1 cellular context compared by ENCODE assay signal in genomic region chr19:5330307-5330720, GRCh38.
A peak's percentile ranks its signal among the peaks of the same experiment; 100 is the strongest.
TF ChIP-seq lines count a peak whose summit lies in the region.

No MANE protein-coding gene starts in this region.

TF ChIP-seq in K562, 482 proteins besides CTCF, POLR2A, EP300 and RAD21 (continued from another document):
- no peak for TF ChIP-seq PKNOX1 (IDR thresholded peaks at IDR 0.05)
- TF ChIP-seq GATAD2B (IDR thresholded peaks at IDR 0.05; ENCODE audit: borderline replicate concordance) = no peak
- no peak for TF ChIP-seq GATAD2A (IDR thresholded peaks at IDR 0.05)
- TF ChIP-seq U2AF1 (optimal IDR thresholded peaks at IDR 0.05; ENCODE audit: low read depth, low read length) = no peak
- TF ChIP-seq KDM1A (IDR thresholded peaks at IDR 0.05) = peak; percentile 78
- TF ChIP-seq CHD4 (IDR thresholded peaks at IDR 0.05; ENCODE audit: insufficient read depth, insufficient replicate concordance, low read depth, low read length, poor library complexity, severe bottlenecking) = peak; percentile 76
- TF ChIP-seq ZBTB33 (CRISPR knock-in tag; IDR thresholded peaks at IDR 0.05) = 0 out of 2 replicates have a peak, but pooled peaks have one; percentile 40
- TF ChIP-seq PHF20 (IDR thresholded peaks at IDR 0.05; ENCODE audit: partially characterized antibody) = peak; percentile 20
- peak; percentile 90 for TF ChIP-seq RBM25 (IDR thresholded peaks at IDR 0.05; ENCODE audit: low read depth, low read length, severe bottlenecking)
- peak; percentile 87; the same call in 1 of the 2 replicates for TF ChIP-seq CBX1 (IDR thresholded peaks at IDR 0.05; ENCODE audit: low read depth)
- TF ChIP-seq ZFP36 (IDR thresholded peaks at IDR 0.05; ENCODE audit: low read depth, low read length, partially characterized antibody) = no peak
- no peak for TF ChIP-seq CBX5 (IDR thresholded peaks at IDR 0.05; ENCODE audit: borderline replicate concordance, low read depth)
- TF ChIP-seq HNRNPLL (IDR thresholded peaks at IDR 0.05; ENCODE audit: low read depth, low read length, poor library complexity, severe bottlenecking) = no peak
- TF ChIP-seq XRCC5 (IDR thresholded peaks at IDR 0.05; ENCODE audit: low read depth, low read length) = no peak
- no peak for TF ChIP-seq ATF6 (CRISPR knock-in tag; IDR thresholded peaks at IDR 0.05)
- no peak for TF ChIP-seq EP400 (IDR thresholded peaks at IDR 0.05)
- TF ChIP-seq RFX7 (CRISPR knock-in tag; IDR thresholded peaks at IDR 0.05) = no peak
- TF ChIP-seq HDAC2 (IDR thresholded peaks at IDR 0.05) = peak; percentile 60; the same call in 1 of the 2 replicates
- TF ChIP-seq NCOA6 (IDR thresholded peaks at IDR 0.05) = no peak
- peak in 1 of 2 experiments; percentile 50; a peak in 2 of 4 replicates for TF ChIP-seq RCOR1 (IDR thresholded peaks at IDR 0.05; ENCODE audit: borderline replicate concordance in 1 of 2, low read depth in 2 of 2, low read length in 2 of 2)
- no peak for TF ChIP-seq RNF2 (IDR thresholded peaks at IDR 0.05)
- TF ChIP-seq ZNF175 (CRISPR knock-in tag; IDR thresholded peaks at IDR 0.05; ENCODE audit: low read depth) = no peak
